In genomic region chr2:56540901-56541300, GRCh38 we compare ENCODE assay signal across 21 cellular contexts.
DNase-seq lines count a peak whose midpoint lies in the region; TF ChIP-seq lines count a peak whose summit lies in the region.
"Had no signal": no experiment of that assay in that cellular context is flagged by ENCODE, and none has a peak within 500 bp of the region (broad histone marks: within the 10 kb centered on the region; RNA-seq: fewer than 3 reads in every experiment).

No MANE protein-coding gene starts in this region.

- WGBS in smooth muscle cell (ENCODE audit: low lambda C conversion rate): 54% methylated on average over 4 of the region's 4 CpGs

- H3K4me1 ChIP-seq in adipocyte (ENCODE audit: control insufficient read depth, insufficient read depth, low read length) (no peaks in the 10 kb centered on the region), smooth muscle cell (ENCODE audit: low read depth) (no peaks in the 10 kb centered on the region)

- H3K79me2 ChIP-seq in smooth muscle cell (ENCODE audit: low read depth): no peaks in the 10 kb centered on the region

- peaks cover 13% of the 10 kb centered on the region for H3K36me3 Mint-ChIP-seq in HFFc6 (ENCODE audit: low read depth)
- H3K36me3 Mint-ChIP-seq in progenitor cell of endocrine pancreas (ENCODE audit: insufficient read depth): no peaks in the 10 kb centered on the region

- H4K20me1 ChIP-seq in smooth muscle cell (ENCODE audit: low read depth): no peaks in the 10 kb centered on the region
- H4K20me1 ChIP-seq: BLaER1 had no signal

- no peak overlapping the region for H3K9ac ChIP-seq in adipocyte (ENCODE audit: low read length)
- no peak overlapping the region for H3K9ac ChIP-seq in smooth muscle cell (ENCODE audit: low read depth)
- H3K9ac ChIP-seq: BLaER1, KMS-11 had no signal

- H3K27ac ChIP-seq in smooth muscle cell (ENCODE audit: low read depth): no peak overlapping the region
- H3K27ac ChIP-seq: BLaER1, KMS-11 had no signal

- H3K27me3 Mint-ChIP-seq in HFFc6 (ENCODE audit: insufficient read depth) (no peaks in the 10 kb centered on the region), progenitor cell of endocrine pancreas (no peaks in the 10 kb centered on the region)
- H3K27me3 Mint-ChIP-seq: CD4-positive, alpha-beta T cell had no signal

- DNase-seq in HFFc6 (peak; percentile 38), adipocyte (ENCODE audit: low read depth) (peak; percentile 48), fibroblast of the aortic adventitia (ENCODE audit: low read depth) (peak; percentile 7), smooth muscle cell (lab: John Stamatoyannopoulos, UW; ENCODE audit: unreplicated experiment) (no peak), progenitor cell of endocrine pancreas (ENCODE audit: low spot score, unreplicated experiment) (no peak), MV-4-11 (lab: John Stamatoyannopoulos, UW) (no peak)
- DNase-seq in stimulated activated CD4-positive, alpha-beta T cell treated with anti-CD3 and anti-CD28 coated beads, Interleukin-4, amount 100 ng/mL, for 4 hours: no peak
- DNase-seq: CD4-positive, alpha-beta T cell; COR-L47; DMS 273 treated with DMSO at 0.1 percent for 48 hours; DND-41; IMR-90; NCI-H1417; NCI-H1694 treated with DMSO at 0.1 percent for 48 hours; NCI-H2081 treated with DMSO at 0.1 percent for 48 hours; NCI-H2227 treated with DMSO at 0.1 percent for 48 hours; NCI-H510A treated with DMSO at 0.1 percent for 48 hours; NCI-H748 treated with DMSO at 0.1 percent for 48 hours; SIG-M5 had no signal

- H3F3A ChIP-seq in smooth muscle cell (ENCODE audit: low read depth): no peaks in the 10 kb centered on the region

- no peak overlapping the region for H3K4me3 ChIP-seq in adipocyte (ENCODE audit: low read length)
- H3K4me3 ChIP-seq in fibroblast of the aortic adventitia (ENCODE audit: low read depth, low read length): no peak overlapping the region
- H3K4me3 ChIP-seq in smooth muscle cell: no peak overlapping the region
- H3K4me3 ChIP-seq: BLaER1 had no signal

- peaks cover 73% of the 10 kb centered on the region for H3K4me1 Mint-ChIP-seq in HFFc6 (ENCODE audit: low read depth)
- no peaks in the 10 kb centered on the region for H3K4me1 Mint-ChIP-seq in progenitor cell of endocrine pancreas (ENCODE audit: low read depth)

- H3K9me3 Mint-ChIP-seq in HFFc6: peaks cover 7% of the 10 kb centered on the region
- H3K9me3 Mint-ChIP-seq in progenitor cell of endocrine pancreas (ENCODE audit: low read depth): peaks cover 5% of the 10 kb centered on the region

- H3K27me3 ChIP-seq in adipocyte (replicated peaks; ENCODE audit: control insufficient read depth, insufficient read depth, low read length) (no peaks in the 10 kb centered on the region), smooth muscle cell (ENCODE audit: low read depth) (no peaks in the 10 kb centered on the region)
- H3K27me3 ChIP-seq: BLaER1 had no signal

- peak overlapping the region; percentile 33; the same call in 1 of the 2 replicates for H3K4me3 Mint-ChIP-seq in HFFc6
- H3K4me3 Mint-ChIP-seq in progenitor cell of endocrine pancreas (ENCODE audit: low read depth): no peak overlapping the region
- H3K4me3 Mint-ChIP-seq: CD4-positive, alpha-beta T cell had no signal

- no peak overlapping the region for H3K4me2 ChIP-seq in smooth muscle cell
- H3K4me2 ChIP-seq: BLaER1, KMS-11 had no signal

- peak overlapping the region; percentile 37 for H2AFZ ChIP-seq in smooth muscle cell (ENCODE audit: low read depth)

- H3K27ac Mint-ChIP-seq in HFFc6 (peak overlapping the region; percentile 66), progenitor cell of endocrine pancreas (no peak overlapping the region)
- H3K27ac Mint-ChIP-seq: CD4-positive, alpha-beta T cell had no signal

- TF ChIP-seq CTCF in HFFc6 (IDR thresholded peaks at IDR 0.05): no peak; the same call in 1 of the 2 replicates
- TF ChIP-seq CTCF in fibroblast of the aortic adventitia (IDR thresholded peaks at IDR 0.05; ENCODE audit: insufficient read depth, low read length): no peak
- TF ChIP-seq CTCF in smooth muscle cell (IDR thresholded peaks at IDR 0.05; ENCODE audit: borderline replicate concordance, insufficient read depth, poor library complexity, severe bottlenecking): no peak
- no peak for TF ChIP-seq CTCF in progenitor cell of endocrine pancreas (IDR thresholded peaks at IDR 0.05; ENCODE audit: unreplicated experiment)

- H3K9me3 ChIP-seq in adipocyte (ENCODE audit: control insufficient read depth, low read length) (no peaks in the 10 kb centered on the region), smooth muscle cell (replicated peaks; ENCODE audit: low read depth) (no peaks in the 10 kb centered on the region)
- H3K9me3 ChIP-seq: BLaER1 had no signal

- H3K36me3 ChIP-seq in adipocyte (ENCODE audit: control insufficient read depth, insufficient read depth, low read length, severe bottlenecking): no peaks in the 10 kb centered on the region
- no peaks in the 10 kb centered on the region for H3K36me3 ChIP-seq in smooth muscle cell (ENCODE audit: low read depth)
- H3K36me3 ChIP-seq: BLaER1 had no signal

Comparison
In these comparisons a context has a peak if more than half of its experiments do, and no peak if none do; other contexts are left out.
1. DNase-seq: peak in HFFc6 (single experiment), adipocyte (single experiment) and fibroblast of the aortic adventitia (single experiment); none in smooth muscle cell (single experiment), progenitor cell of endocrine pancreas (single experiment), stimulated activated CD4-positive, alpha-beta T cell treated with anti-CD3 and anti-CD28 coated beads, Interleukin-4, amount 100 ng/mL, for 4 hours (0 of 2) and MV-4-11 (single experiment).